ENCODE assay signal across 15 cellular contexts in genomic region chr14:91454155-91454554, GRCh38.
"Had no signal": no experiment of that assay in that cellular context is flagged by ENCODE, and none has a peak within 500 bp of the region (broad histone marks: within the 10 kb centered on the region; RNA-seq: fewer than 3 reads in every experiment).

No MANE protein-coding gene starts in this region.

- H3K9me3 Mint-ChIP-seq: activated B cell treated with CpG ODN at 0.5 μM for 24 hours, nephron had no signal

- H3K4me3 Mint-ChIP-seq: activated B cell treated with CpG ODN at 0.5 μM for 24 hours, mesothelial cell of epicardium, nephron had no signal

- H3K27me3 Mint-ChIP-seq: activated B cell treated with CpG ODN at 0.5 μM for 24 hours had no signal

- H3K4me1 Mint-ChIP-seq: activated B cell treated with CpG ODN at 0.5 μM for 24 hours, mesothelial cell of epicardium, nephron had no signal

- DNase-seq: activated B cell treated with CpG ODN at 0.5 μM for 24 hours; activated CD4-positive, alpha-beta T cell treated with anti-CD3 and anti-CD28 coated beads, Interleukin-2, amount 50 U/mL, for 48 hours; activated naive CD4-positive, alpha-beta T cell treated with anti-CD3 and anti-CD28 coated beads, Interleukin-2, amount 50 U/mL, for 16 hours; anterior cingulate cortex; cerebellar nuclear complex; dermis blood vessel endothelial cell; hypothalamus; occipital lobe; psoas muscle; sigmoid colon; stimulated activated CD4-positive, alpha-beta T cell treated with anti-CD3 and anti-CD28 coated beads, Interleukin-2, amount 100 ng/mL, for 24 hours; stimulated activated naive CD4-positive, alpha-beta T cell treated with Interleukin-2 at 50 U/mL for 16 hours; testis had no signal

- H3K27ac Mint-ChIP-seq: activated B cell treated with CpG ODN at 0.5 μM for 24 hours, mesothelial cell of epicardium, nephron had no signal
